1 cellular context compared by ENCODE assay signal in genomic region chr18:24725644-24726043, GRCh38.
TF ChIP-seq lines count a peak whose summit lies in the region.

No MANE protein-coding gene starts in this region.

TF ChIP-seq in SK-N-SH treated with all-trans-retinoic acid at 6 μM for 48 hours, 23 proteins besides CTCF, POLR2A, EP300 and RAD21 (continued from another document):
- TF ChIP-seq CREB5 (CRISPR knock-in tag; IDR thresholded peaks at IDR 0.05; ENCODE audit: low read depth) (no peak), CSDC2 (CRISPR knock-in tag; IDR thresholded peaks at IDR 0.05) (no peak), ISL1 (CRISPR knock-in tag; IDR thresholded peaks at IDR 0.05) (no peak)
